22 cellular contexts compared by ENCODE assay signal in the genomic region with DNA sequence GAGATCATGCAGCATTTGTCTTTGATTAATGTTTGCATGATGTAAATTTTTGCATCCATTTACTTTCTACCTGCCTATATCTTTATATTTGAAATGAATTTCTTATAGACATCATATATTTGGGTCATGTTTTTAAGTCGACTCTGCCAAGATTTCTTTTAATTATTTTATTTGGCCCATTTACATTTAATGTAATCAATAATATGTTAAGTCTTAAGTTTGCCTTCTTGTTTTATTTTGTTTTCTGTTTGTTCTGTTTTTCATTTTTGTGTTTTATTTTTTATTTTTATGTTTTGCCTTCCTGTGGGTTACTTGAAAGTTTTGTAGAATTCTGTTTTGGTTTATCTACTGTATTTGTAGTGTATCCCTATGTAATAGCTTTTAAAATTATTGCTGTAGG. TPM values are rescaled to one million over a fixed set of nuclear protein-coding genes. Genes with fewer than 3 reads are reported as not detected.
DNase-seq lines count a peak whose midpoint lies in the region; ATAC-seq, FAIRE-seq and TF ChIP-seq lines count a peak whose summit lies in the region.
"Had no signal": no experiment of that assay in that cellular context is flagged by ENCODE, and none has a peak within 500 bp of the region (broad histone marks: within the 10 kb centered on the region; RNA-seq: fewer than 3 reads in every experiment).

No MANE protein-coding gene starts in this region.

- H3K4me1 ChIP-seq in HEK293 (ENCODE audit: control insufficient read depth, insufficient read depth, low read length): no peaks in the 10 kb centered on the region
- no peaks in the 10 kb centered on the region for H3K4me1 ChIP-seq in kidney (ENCODE audit: control insufficient read depth in 1 of 2, insufficient read depth in 1 of 2, low read depth in 1 of 2, low read length in 2 of 2)
- H3K4me1 ChIP-seq in right cardiac atrium (ENCODE audit: control insufficient read depth, insufficient read depth, low read length): no peaks in the 10 kb centered on the region
- H3K4me1 ChIP-seq: BE2C; BLaER1 treated with 17β-estradiol and CSF1 and Interleukin-3, amounts not matched to agents 10 nM and 100 nM; HAP-1 had no signal

- no peak overlapping the region for H3K9ac ChIP-seq in kidney (ENCODE audit: low read length in 2 of 2)
- H3K9ac ChIP-seq: BLaER1 treated with 17β-estradiol and CSF1 and Interleukin-3, amounts not matched to agents 10 nM and 100 nM had no signal

- H3K4me3 ChIP-seq in HEK293 (ENCODE audit: low read depth, low read length): no peak overlapping the region
- H3K4me3 ChIP-seq in kidney (ENCODE audit: low read length in 2 of 2): no peak overlapping the region
- H3K4me3 ChIP-seq in right cardiac atrium (ENCODE audit: low read length): no peak overlapping the region
- H3K4me3 ChIP-seq: BLaER1 treated with 17β-estradiol and CSF1 and Interleukin-3, amounts not matched to agents 10 nM and 100 nM; HAP-1 had no signal

- H3K27me3 ChIP-seq in right cardiac atrium (ENCODE audit: control insufficient read depth, insufficient read depth): no peaks in the 10 kb centered on the region
- H3K27me3 ChIP-seq: BLaER1 treated with 17β-estradiol and CSF1 and Interleukin-3, amounts not matched to agents 10 nM and 100 nM had no signal

- H3K27ac ChIP-seq in HEK293 (ENCODE audit: extremely low read depth, low read depth, low read length): no peak overlapping the region
- H3K27ac ChIP-seq in kidney (ENCODE audit: low read depth in 2 of 2, low read length in 2 of 2): no peak overlapping the region
- no peak overlapping the region for H3K27ac ChIP-seq in right cardiac atrium (ENCODE audit: low read length)
- H3K27ac ChIP-seq: BLaER1 treated with 17β-estradiol and CSF1 and Interleukin-3, amounts not matched to agents 10 nM and 100 nM had no signal

- intact Hi-C loops in kidney (cut with DNase I) (no loop called here), right cardiac atrium (cut with DNase I) (no loop called here)

- POLR2A ChIA-PET in HEK293 (lab: Yijun Ruan, JAX): no interaction called here
- POLR2A ChIA-PET in HEK293T (lab: Yijun Ruan, JAX): no interaction called here

- DNase-seq in kidney (no peak), HEK293T (ENCODE audit: extremely low spot score) (no peak), right cardiac atrium (no peak), NCI-H146 treated with DMSO at 0.1 percent for 48 hours (lab: John Stamatoyannopoulos, UW; ENCODE audit: unreplicated experiment) (no peak)
- DNase-seq: BE2C; Calu3; CD4-positive, alpha-beta memory T cell; COR-L47; DMS53; DMS79 treated with DMSO at 0.1 percent for 48 hours; GOT3 had no signal

- 94% methylated on average over 1 of the region's 1 CpG for WGBS in right cardiac atrium

- no peaks in the 10 kb centered on the region for H3K36me3 ChIP-seq in HEK293 (ENCODE audit: control insufficient read depth in 2 of 2, insufficient read depth in 1 of 2, low read length in 2 of 2)
- no peaks in the 10 kb centered on the region for H3K36me3 ChIP-seq in kidney (ENCODE audit: control insufficient read depth in 1 of 2, insufficient read depth in 2 of 2, low read length in 2 of 2)
- H3K36me3 ChIP-seq: BE2C; BLaER1 treated with 17β-estradiol and CSF1 and Interleukin-3, amounts not matched to agents 10 nM and 100 nM; HAP-1 had no signal

- CTCF ChIA-PET in HEK293 (lab: Yijun Ruan, JAX) (interaction anchor here (0.7 kb wide), 1 partner anchor 1743 kb away, joined by 3 read pairs; no protein-coding TSS in a partner anchor), HEK293T (lab: Yijun Ruan, JAX) (no interaction called here)

- no peak for ATAC-seq in right cardiac atrium
- ATAC-seq in HG03095 (IDR thresholded peaks at IDR 0.05; ENCODE audit: unreplicated experiment): no peak

- H3K9me3 ChIP-seq in HEK293 (ENCODE audit: control insufficient read depth, insufficient read depth, low read depth, low read length): no peaks in the 10 kb centered on the region
- peaks cover 0 to 2% of the 10 kb centered on the region in 2 donors for H3K9me3 ChIP-seq in kidney (ENCODE audit: control insufficient read depth in 1 of 2, low read length in 2 of 2)
- H3K9me3 ChIP-seq in right cardiac atrium (ENCODE audit: control insufficient read depth, low read length): no peaks in the 10 kb centered on the region
- H3K9me3 ChIP-seq: BE2C, HAP-1 had no signal

- peak; percentile 69 for FAIRE-seq in endometrium (lab: Jason Lieb, UNC)
- peak; percentile 50 for FAIRE-seq in kidney (lab: Jason Lieb, UNC)
- FAIRE-seq: GM12892, H54 had no signal

- no peak for TF ChIP-seq CTCF in HEK293 (tag by site-specific recombination; IDR thresholded peaks at IDR 0.05)
- TF ChIP-seq CTCF in kidney (IDR thresholded peaks at IDR 0.05; ENCODE audit: borderline replicate concordance, extremely low read depth, insufficient read depth): no peak

TF ChIP-seq in HEK293, 187 proteins besides CTCF, POLR2A, EP300 and RAD21:
- TF ChIP-seq ZNF239 (tag by site-specific recombination; IDR thresholded peaks at IDR 0.05) (no peak), SETDB1 (IDR thresholded peaks at IDR 0.05; ENCODE audit: insufficient read length, low read length) (peak; percentile 53), ZFHX2 (tag by site-specific recombination; conservative IDR thresholded peaks at IDR 0.05) (no peak)
- TF ChIP-seq, protein P1, sequence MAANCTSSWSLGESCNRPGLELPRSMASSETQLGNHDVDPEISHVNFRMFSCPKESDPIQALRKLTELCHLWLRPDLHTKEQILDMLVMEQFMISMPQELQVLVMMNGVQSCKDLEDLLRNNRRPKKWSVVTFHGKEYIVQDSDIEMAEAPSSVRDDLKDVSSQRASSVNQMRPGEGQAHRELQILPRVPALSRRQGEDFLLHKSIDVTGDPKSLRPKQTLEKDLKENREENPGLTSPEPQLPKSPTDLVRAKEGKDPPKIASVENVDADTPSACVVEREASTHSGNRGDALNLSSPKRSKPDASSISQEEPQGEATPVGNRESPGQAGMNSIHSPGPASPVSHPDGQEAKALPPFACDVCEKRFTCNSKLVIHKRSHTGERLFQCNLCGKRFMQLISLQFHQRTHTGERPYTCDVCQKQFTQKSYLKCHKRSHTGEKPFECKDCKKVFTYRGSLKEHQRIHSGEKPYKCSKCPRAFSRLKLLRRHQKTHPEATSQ (tag by site-specific recombination; IDR thresholded peaks at IDR 0.05): no peak

TF ChIP-seq in HEK293T, 16 proteins besides CTCF, POLR2A, EP300 and RAD21:
- TF ChIP-seq BHLHE40 (IDR thresholded peaks at IDR 0.05; ENCODE audit: borderline replicate concordance) (no peak), FOXK2 (IDR thresholded peaks at IDR 0.05) (no peak), SUZ12 (IDR thresholded peaks at IDR 0.05) (no peak), NFRKB (IDR thresholded peaks at IDR 0.05) (no peak), ARNT (IDR thresholded peaks at IDR 0.05) (no peak), ZNF384 (IDR thresholded peaks at IDR 0.05) (no peak), HDGF (IDR thresholded peaks at IDR 0.05; ENCODE audit: borderline replicate concordance) (no peak), ELF4 (IDR thresholded peaks at IDR 0.05) (no peak), CTBP1 (IDR thresholded peaks at IDR 0.05; ENCODE audit: borderline replicate concordance) (no peak), FOXA1 (IDR thresholded peaks at IDR 0.05) (no peak), FOXM1 (IDR thresholded peaks at IDR 0.05; ENCODE audit: borderline replicate concordance) (no peak), TARDBP (IDR thresholded peaks at IDR 0.05) (no peak), LEF1 (IDR thresholded peaks at IDR 0.05; ENCODE audit: borderline replicate concordance) (no peak)
- TF ChIP-seq, protein P2, sequence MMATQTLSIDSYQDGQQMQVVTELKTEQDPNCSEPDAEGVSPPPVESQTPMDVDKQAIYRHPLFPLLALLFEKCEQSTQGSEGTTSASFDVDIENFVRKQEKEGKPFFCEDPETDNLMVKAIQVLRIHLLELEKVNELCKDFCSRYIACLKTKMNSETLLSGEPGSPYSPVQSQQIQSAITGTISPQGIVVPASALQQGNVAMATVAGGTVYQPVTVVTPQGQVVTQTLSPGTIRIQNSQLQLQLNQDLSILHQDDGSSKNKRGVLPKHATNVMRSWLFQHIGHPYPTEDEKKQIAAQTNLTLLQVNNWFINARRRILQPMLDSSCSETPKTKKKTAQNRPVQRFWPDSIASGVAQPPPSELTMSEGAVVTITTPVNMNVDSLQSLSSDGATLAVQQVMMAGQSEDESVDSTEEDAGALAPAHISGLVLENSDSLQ (IDR thresholded peaks at IDR 0.05): no peak

RNA-seq across cellular contexts. Expression of a gene that starts 33.2 kb away (rescaled TPM):
- total RNA-seq in kidney (not detected), right cardiac atrium (not detected)
- polyA plus RNA-seq in kidney (ENCODE audit: insufficient read depth, low read depth, low replicate concordance) (not detected), right cardiac atrium (0.02 TPM)
- total RNA-seq: A172; Calu3; CD4-positive, alpha-beta memory T cell; Daoy; G401 had no signal
- polyA plus RNA-seq: AG04450; CD4-positive, alpha-beta memory T cell had no signal
